In the genomic region with DNA sequence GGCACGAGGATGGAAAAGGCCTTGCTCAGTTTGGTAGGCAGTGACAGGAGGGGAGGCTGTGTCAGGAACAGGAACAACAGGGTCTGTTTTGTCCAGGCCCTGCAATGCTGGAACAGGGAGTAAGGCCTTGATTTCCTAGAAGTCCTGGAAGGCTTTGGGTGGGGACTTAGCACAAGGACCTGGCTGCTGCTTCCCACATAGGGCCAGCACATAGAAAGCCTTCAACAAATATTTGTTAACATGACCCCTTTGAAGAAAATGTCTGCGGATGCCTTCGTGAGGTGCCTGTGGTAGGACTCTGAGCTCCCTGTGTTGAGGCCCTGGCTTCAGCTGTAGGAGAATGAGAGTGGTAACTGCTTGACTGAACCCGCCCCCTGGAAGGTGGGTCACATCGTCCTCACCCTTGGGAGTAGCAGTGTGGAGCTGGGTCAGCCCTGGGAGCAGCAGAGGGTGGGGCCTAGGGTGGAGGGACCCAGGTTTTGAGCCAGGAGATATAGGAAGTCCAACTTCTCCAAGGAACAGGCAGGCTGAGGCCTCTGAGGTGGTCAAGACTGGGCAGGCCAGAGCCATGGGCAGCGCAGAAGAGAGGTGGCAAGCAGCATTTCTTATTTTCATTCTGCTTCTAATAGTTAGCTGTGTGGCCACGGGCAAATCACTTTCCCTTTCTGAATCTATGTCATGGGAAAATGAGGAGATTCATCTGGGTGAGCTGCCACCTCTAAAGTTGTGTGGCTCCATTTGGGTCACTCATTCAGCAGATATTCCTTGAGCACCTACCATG, we compare ENCODE assay signal across 1 cellular context.
TF ChIP-seq lines count a peak whose summit lies in the region.

No MANE protein-coding gene starts in this region.

TF ChIP-seq in GM23338, 12 proteins besides CTCF, POLR2A, EP300 and RAD21 (continued from another document):
- TF ChIP-seq, protein P1, sequence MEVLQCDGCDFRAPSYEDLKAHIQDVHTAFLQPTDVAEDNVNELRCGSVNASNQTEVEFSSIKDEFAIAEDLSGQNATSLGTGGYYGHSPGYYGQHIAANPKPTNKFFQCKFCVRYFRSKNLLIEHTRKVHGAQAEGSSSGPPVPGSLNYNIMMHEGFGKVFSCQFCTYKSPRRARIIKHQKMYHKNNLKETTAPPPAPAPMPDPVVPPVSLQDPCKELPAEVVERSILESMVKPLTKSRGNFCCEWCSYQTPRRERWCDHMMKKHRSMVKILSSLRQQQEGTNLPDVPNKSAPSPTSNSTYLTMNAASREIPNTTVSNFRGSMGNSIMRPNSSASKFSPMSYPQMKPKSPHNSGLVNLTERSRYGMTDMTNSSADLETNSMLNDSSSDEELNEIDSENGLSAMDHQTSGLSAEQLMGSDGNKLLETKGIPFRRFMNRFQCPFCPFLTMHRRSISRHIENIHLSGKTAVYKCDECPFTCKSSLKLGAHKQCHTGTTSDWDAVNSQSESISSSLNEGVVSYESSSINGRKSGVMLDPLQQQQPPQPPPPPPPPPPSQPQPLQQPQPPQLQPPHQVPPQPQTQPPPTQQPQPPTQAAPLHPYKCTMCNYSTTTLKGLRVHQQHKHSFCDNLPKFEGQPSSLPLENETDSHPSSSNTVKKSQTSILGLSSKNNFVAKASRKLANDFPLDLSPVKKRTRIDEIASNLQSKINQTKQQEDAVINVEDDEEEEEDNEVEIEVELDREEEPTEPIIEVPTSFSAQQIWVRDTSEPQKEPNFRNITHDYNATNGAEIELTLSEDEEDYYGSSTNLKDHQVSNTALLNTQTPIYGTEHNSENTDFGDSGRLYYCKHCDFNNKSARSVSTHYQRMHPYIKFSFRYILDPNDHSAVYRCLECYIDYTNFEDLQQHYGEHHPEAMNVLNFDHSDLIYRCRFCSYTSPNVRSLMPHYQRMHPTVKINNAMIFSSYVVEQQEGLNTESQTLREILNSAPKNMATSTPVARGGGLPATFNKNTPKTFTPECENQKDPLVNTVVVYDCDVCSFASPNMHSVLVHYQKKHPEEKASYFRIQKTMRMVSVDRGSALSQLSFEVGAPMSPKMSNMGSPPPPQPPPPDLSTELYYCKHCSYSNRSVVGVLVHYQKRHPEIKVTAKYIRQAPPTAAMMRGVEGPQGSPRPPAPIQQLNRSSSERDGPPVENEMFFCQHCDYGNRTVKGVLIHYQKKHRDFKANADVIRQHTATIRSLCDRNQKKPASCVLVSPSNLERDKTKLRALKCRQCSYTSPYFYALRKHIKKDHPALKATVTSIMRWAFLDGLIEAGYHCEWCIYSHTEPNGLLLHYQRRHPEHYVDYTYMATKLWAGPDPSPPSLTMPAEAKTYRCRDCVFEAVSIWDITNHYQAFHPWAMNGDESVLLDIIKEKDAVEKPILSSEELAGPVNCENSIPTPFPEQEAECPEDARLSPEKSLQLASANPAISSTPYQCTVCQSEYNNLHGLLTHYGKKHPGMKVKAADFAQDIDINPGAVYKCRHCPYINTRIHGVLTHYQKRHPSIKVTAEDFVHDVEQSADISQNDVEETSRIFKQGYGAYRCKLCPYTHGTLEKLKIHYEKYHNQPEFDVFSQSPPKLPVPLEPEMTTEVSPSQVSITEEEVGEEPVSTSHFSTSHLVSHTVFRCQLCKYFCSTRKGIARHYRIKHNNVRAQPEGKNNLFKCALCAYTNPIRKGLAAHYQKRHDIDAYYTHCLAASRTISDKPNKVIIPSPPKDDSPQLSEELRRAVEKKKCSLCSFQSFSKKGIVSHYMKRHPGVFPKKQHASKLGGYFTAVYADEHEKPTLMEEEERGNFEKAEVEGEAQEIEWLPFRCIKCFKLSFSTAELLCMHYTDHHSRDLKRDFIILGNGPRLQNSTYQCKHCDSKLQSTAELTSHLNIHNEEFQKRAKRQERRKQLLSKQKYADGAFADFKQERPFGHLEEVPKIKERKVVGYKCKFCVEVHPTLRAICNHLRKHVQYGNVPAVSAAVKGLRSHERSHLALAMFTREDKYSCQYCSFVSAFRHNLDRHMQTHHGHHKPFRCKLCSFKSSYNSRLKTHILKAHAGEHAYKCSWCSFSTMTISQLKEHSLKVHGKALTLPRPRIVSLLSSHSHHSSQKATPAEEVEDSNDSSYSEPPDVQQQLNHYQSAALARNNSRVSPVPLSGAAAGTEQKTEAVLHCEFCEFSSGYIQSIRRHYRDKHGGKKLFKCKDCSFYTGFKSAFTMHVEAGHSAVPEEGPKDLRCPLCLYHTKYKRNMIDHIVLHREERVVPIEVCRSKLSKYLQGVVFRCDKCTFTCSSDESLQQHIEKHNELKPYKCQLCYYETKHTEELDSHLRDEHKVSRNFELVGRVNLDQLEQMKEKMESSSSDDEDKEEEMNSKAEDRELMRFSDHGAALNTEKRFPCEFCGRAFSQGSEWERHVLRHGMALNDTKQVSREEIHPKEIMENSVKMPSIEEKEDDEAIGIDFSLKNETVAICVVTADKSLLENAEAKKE (CRISPR knock-in tag; IDR thresholded peaks at IDR 0.05) = no peak
- TF ChIP-seq JUNB (IDR thresholded peaks at IDR 0.05; ENCODE audit: unreplicated experiment) (no peak), ZNF114 (CRISPR knock-in tag; IDR thresholded peaks at IDR 0.05) (no peak)
- TF ChIP-seq, protein P2, sequence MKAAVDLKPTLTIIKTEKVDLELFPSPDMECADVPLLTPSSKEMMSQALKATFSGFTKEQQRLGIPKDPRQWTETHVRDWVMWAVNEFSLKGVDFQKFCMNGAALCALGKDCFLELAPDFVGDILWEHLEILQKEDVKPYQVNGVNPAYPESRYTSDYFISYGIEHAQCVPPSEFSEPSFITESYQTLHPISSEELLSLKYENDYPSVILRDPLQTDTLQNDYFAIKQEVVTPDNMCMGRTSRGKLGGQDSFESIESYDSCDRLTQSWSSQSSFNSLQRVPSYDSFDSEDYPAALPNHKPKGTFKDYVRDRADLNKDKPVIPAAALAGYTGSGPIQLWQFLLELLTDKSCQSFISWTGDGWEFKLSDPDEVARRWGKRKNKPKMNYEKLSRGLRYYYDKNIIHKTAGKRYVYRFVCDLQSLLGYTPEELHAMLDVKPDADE (IDR thresholded peaks at IDR 0.05) = no peak
TF ChIP-seq in GM23338: peak in this region for 0.
